ENCODE assay signal across 20 cellular contexts in the genomic region with DNA sequence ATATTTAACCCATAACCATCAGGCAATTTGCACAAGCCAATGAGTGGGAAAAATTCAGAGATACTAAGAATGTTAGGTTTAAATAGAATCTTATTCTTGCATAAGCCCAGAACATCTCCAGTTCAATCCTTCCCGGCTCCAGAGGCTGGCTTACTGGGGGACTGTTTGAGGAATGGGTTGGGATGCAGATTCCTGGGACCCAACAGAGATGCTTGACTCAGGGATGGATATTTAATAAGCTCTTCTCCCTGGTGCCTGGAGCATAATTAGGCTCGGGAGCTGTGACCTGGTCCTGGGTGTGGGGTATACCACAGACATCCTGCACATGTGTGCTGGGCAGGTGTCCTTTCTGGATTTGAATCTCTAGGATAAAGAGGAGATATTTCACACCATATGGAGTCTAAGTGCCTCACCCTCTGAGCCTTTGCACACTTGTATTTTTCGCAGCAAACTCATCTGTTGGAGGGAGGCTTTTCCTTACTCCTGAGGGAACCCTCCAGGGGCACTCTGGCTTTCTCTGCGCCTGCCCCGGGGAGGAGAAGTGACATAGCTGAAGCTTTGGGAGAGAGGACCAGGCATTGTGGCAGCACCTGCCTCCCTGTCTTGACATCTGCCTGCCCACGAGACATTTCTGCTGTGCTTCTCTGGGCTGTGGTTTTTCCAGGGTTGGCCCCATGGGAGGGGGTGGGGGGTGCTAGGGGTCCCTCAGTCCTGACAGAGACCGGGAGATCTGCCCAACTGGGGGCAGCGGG.
"Had no signal": no experiment of that assay in that cellular context is flagged by ENCODE, and none has a peak within 500 bp of the region (broad histone marks: within the 10 kb centered on the region; RNA-seq: fewer than 3 reads in every experiment).

No MANE protein-coding gene starts in this region.

- ATAC-seq: gastroesophageal sphincter, heart right ventricle, psoas muscle, right cardiac atrium, upper lobe of right lung had no signal

- H3K27me3 Mint-ChIP-seq: activated naive CD8-positive, alpha-beta T cell had no signal

- H3K36me3 ChIP-seq: esophagus muscularis mucosa, gastroesophageal sphincter, heart right ventricle, left ventricle myocardium inferior, thoracic aorta, upper lobe of right lung had no signal

- H3K27ac ChIP-seq: esophagus muscularis mucosa, gastroesophageal sphincter, heart right ventricle, left ventricle myocardium inferior, psoas muscle, skin epidermis, thoracic aorta, upper lobe of right lung had no signal

- H3K27me3 ChIP-seq: esophagus muscularis mucosa, gastroesophageal sphincter, heart right ventricle, upper lobe of right lung had no signal

- H3K4me3 ChIP-seq: esophagus muscularis mucosa, gastroesophageal sphincter, heart right ventricle, left ventricle myocardium inferior, psoas muscle, skin epidermis, thoracic aorta, upper lobe of right lung had no signal

- H3K27ac Mint-ChIP-seq: activated naive CD8-positive, alpha-beta T cell; dendritic cell treated with granulocyte-macrophage colony-stimulating factor and Interleukin-4, amounts not matched to agents 40 ng/mL and 50 ng/mL, for 4 days had no signal

- H3K4me3 Mint-ChIP-seq: activated naive CD8-positive, alpha-beta T cell; dendritic cell treated with granulocyte-macrophage colony-stimulating factor and Interleukin-4, amounts not matched to agents 40 ng/mL and 50 ng/mL, for 4 days had no signal

- DNase-seq: activated CD8-positive, alpha-beta memory T cell treated with anti-CD3 and anti-CD28 coated beads for 24 hours; activated CD8-positive, alpha-beta memory T cell treated with anti-CD3 and anti-CD28 coated beads, Interleukin-2, amount 50 U/mL, for 48 hours; activated gamma-delta T cell; activated T-cell treated with anti-CD3 and anti-CD28 coated beads, Interleukin-2, amount 50 U/mL, for 48 hours; effector CD8-positive, alpha-beta T cell; heart right ventricle; kidney glomerular epithelial cell; left ventricle myocardium inferior; mammary epithelial cell; psoas muscle; right cardiac atrium; stimulated activated CD4-positive, alpha-beta T cell treated with anti-CD3 and anti-CD28 coated beads, Interleukin-15, amount 100 ng/mL, for 24 hours; stimulated activated CD4-positive, alpha-beta T cell treated with anti-CD3 and anti-CD28 coated beads, Interleukin-4, amount 100 ng/mL, for 1 hour; upper lobe of right lung had no signal

- H3K36me3 Mint-ChIP-seq: activated naive CD8-positive, alpha-beta T cell had no signal

- H3K9me3 ChIP-seq: esophagus muscularis mucosa, gastroesophageal sphincter, heart right ventricle, left ventricle myocardium inferior, psoas muscle, thoracic aorta, upper lobe of right lung had no signal

- H3K4me1 ChIP-seq: psoas muscle, upper lobe of right lung had no signal

- H3K9me3 Mint-ChIP-seq: dendritic cell treated with granulocyte-macrophage colony-stimulating factor and Interleukin-4, amounts not matched to agents 40 ng/mL and 50 ng/mL, for 4 days had no signal
